Comparison of ENCODE assay signal across 35 cellular contexts in genomic region chr12:72982351-72982750, GRCh38.
"Had no signal": no experiment of that assay in that cellular context is flagged by ENCODE, and none has a peak within 500 bp of the region (broad histone marks: within the 10 kb centered on the region; RNA-seq: fewer than 3 reads in every experiment).

No MANE protein-coding gene starts in this region.

- H3K9me3 ChIP-seq: ascending aorta, body of pancreas, MG63 had no signal

- H3K4me1 ChIP-seq: ascending aorta, body of pancreas had no signal

- ATAC-seq: activated CD4-positive, alpha-beta T cell treated with anti-CD3 and anti-CD28 coated beads for 36 hours; activated CD4-positive, CD25-positive, alpha-beta regulatory T cell treated with anti-CD3 and anti-CD28 coated beads, Interleukin-2, amount 50 U/mL, for 24 hours; activated CD8-positive, alpha-beta T cell treated with anti-CD3 and anti-CD28 coated beads, Interleukin-2, amount 10 ng/mL, durations not matched to agents 7 days and 5 days; body of pancreas; WTC11 had no signal

- H3K27ac ChIP-seq: ascending aorta, body of pancreas, PC-9 had no signal

- H3K4me2 ChIP-seq: PC-9 had no signal

- DNase-seq: activated CD4-positive, alpha-beta T cell treated with anti-CD3 and anti-CD28 coated beads for 36 hours; activated CD4-positive, alpha-beta T cell treated with anti-CD3 and anti-CD28 coated beads, Interleukin-2, amount 10 ng/mL, durations not matched to agents 7 days and 5 days; activated CD4-positive, alpha-beta T cell treated with anti-CD3 and anti-CD28 coated beads, Interleukin-2, amount 50 U/mL, for 48 hours; activated CD8-positive, alpha-beta T cell treated with anti-CD3 and anti-CD28 coated beads, Interleukin-2, amount 10 ng/mL, durations not matched to agents 7 days and 5 days; activated effector memory CD4-positive, alpha-beta T cell treated with Interleukin-2 at 50 U/mL for 16 hours; activated naive CD8-positive, alpha-beta T cell treated with anti-CD3 and anti-CD28 coated beads, Interleukin-2, amount 10 ng/mL, durations not matched to agents 7 days and 5 days; activated T-cell treated with anti-CD3 and anti-CD28 coated beads for 4 hours; activated T-cell treated with anti-CD3 and anti-CD28 coated beads, Interleukin-2, amount 50 U/mL, for 48 hours; amygdala; body of pancreas; caudate nucleus; cerebellar nuclear complex; Karpas-422; KBM-7; MG63; NCI-H1048; NCI-H1105 treated with DMSO at 0.1 percent for 48 hours; NCI-H1436; NCI-H1694; NCI-H1930; NCI-H2081 treated with DMSO at 0.1 percent for 48 hours; NCI-H345; NK-92 treated with Interleukin-12 subunit alpha and Interleukin-12 subunit beta, amount 100 ng/mL, for 24 hours; PC-9; Right ventricle myocardium superior; SW 1271; T-helper 1 cell; T-helper 2 cell; T1000 had no signal

- H3K36me3 ChIP-seq: ascending aorta, MG63 had no signal

- H2AFZ ChIP-seq: PC-9 had no signal

- FAIRE-seq: bronchial epithelial cell, RCC 7860, TTC549 had no signal

- H3K27me3 ChIP-seq: ascending aorta, body of pancreas, MG63 had no signal

- H3K4me3 ChIP-seq: ascending aorta, body of pancreas, MG63, PC-9 had no signal
